Comparison of ENCODE assay signal across 1 cellular context in the genomic region with DNA sequence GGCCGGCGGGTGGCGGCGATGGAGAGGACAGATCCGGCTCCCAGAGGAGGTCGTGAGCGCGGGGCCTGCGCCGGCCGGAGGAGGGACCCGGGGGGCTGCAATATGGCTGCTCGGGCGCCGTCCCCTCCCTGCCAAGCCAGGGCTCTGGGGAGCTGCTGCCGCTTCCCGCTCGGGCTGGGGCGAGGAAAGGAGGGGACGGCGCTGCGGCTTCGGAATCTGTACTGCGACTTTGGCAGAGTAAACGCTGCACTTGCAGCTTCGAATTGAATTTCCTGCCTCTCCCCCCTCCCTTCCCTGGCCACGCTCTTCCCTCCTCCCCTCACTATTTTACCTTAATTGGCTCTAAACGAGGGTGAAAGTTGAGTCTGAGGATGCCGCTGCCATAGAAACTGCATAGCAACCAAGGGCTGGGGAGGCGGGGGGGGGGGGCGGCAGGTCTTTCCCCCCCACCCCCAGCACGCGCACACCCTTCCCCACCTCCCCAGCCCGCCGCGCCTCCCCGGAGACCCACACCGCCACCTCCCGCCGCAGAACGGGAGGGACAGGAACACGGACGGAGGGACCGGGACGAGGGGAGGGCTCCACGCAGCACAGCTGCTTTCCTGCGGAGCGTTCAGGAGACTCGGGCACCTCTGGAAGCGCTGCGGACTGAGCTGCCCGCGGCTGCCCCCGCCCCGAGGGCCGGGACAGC.
TF ChIP-seq lines count a peak whose summit lies in the region.

No MANE protein-coding gene starts in this region.

TF ChIP-seq in GM23338, 12 proteins besides CTCF, POLR2A, EP300 and RAD21 (continued from another document):
- TF ChIP-seq, protein P1, sequence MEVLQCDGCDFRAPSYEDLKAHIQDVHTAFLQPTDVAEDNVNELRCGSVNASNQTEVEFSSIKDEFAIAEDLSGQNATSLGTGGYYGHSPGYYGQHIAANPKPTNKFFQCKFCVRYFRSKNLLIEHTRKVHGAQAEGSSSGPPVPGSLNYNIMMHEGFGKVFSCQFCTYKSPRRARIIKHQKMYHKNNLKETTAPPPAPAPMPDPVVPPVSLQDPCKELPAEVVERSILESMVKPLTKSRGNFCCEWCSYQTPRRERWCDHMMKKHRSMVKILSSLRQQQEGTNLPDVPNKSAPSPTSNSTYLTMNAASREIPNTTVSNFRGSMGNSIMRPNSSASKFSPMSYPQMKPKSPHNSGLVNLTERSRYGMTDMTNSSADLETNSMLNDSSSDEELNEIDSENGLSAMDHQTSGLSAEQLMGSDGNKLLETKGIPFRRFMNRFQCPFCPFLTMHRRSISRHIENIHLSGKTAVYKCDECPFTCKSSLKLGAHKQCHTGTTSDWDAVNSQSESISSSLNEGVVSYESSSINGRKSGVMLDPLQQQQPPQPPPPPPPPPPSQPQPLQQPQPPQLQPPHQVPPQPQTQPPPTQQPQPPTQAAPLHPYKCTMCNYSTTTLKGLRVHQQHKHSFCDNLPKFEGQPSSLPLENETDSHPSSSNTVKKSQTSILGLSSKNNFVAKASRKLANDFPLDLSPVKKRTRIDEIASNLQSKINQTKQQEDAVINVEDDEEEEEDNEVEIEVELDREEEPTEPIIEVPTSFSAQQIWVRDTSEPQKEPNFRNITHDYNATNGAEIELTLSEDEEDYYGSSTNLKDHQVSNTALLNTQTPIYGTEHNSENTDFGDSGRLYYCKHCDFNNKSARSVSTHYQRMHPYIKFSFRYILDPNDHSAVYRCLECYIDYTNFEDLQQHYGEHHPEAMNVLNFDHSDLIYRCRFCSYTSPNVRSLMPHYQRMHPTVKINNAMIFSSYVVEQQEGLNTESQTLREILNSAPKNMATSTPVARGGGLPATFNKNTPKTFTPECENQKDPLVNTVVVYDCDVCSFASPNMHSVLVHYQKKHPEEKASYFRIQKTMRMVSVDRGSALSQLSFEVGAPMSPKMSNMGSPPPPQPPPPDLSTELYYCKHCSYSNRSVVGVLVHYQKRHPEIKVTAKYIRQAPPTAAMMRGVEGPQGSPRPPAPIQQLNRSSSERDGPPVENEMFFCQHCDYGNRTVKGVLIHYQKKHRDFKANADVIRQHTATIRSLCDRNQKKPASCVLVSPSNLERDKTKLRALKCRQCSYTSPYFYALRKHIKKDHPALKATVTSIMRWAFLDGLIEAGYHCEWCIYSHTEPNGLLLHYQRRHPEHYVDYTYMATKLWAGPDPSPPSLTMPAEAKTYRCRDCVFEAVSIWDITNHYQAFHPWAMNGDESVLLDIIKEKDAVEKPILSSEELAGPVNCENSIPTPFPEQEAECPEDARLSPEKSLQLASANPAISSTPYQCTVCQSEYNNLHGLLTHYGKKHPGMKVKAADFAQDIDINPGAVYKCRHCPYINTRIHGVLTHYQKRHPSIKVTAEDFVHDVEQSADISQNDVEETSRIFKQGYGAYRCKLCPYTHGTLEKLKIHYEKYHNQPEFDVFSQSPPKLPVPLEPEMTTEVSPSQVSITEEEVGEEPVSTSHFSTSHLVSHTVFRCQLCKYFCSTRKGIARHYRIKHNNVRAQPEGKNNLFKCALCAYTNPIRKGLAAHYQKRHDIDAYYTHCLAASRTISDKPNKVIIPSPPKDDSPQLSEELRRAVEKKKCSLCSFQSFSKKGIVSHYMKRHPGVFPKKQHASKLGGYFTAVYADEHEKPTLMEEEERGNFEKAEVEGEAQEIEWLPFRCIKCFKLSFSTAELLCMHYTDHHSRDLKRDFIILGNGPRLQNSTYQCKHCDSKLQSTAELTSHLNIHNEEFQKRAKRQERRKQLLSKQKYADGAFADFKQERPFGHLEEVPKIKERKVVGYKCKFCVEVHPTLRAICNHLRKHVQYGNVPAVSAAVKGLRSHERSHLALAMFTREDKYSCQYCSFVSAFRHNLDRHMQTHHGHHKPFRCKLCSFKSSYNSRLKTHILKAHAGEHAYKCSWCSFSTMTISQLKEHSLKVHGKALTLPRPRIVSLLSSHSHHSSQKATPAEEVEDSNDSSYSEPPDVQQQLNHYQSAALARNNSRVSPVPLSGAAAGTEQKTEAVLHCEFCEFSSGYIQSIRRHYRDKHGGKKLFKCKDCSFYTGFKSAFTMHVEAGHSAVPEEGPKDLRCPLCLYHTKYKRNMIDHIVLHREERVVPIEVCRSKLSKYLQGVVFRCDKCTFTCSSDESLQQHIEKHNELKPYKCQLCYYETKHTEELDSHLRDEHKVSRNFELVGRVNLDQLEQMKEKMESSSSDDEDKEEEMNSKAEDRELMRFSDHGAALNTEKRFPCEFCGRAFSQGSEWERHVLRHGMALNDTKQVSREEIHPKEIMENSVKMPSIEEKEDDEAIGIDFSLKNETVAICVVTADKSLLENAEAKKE (CRISPR knock-in tag; IDR thresholded peaks at IDR 0.05), result no peak
- TF ChIP-seq, protein P2, sequence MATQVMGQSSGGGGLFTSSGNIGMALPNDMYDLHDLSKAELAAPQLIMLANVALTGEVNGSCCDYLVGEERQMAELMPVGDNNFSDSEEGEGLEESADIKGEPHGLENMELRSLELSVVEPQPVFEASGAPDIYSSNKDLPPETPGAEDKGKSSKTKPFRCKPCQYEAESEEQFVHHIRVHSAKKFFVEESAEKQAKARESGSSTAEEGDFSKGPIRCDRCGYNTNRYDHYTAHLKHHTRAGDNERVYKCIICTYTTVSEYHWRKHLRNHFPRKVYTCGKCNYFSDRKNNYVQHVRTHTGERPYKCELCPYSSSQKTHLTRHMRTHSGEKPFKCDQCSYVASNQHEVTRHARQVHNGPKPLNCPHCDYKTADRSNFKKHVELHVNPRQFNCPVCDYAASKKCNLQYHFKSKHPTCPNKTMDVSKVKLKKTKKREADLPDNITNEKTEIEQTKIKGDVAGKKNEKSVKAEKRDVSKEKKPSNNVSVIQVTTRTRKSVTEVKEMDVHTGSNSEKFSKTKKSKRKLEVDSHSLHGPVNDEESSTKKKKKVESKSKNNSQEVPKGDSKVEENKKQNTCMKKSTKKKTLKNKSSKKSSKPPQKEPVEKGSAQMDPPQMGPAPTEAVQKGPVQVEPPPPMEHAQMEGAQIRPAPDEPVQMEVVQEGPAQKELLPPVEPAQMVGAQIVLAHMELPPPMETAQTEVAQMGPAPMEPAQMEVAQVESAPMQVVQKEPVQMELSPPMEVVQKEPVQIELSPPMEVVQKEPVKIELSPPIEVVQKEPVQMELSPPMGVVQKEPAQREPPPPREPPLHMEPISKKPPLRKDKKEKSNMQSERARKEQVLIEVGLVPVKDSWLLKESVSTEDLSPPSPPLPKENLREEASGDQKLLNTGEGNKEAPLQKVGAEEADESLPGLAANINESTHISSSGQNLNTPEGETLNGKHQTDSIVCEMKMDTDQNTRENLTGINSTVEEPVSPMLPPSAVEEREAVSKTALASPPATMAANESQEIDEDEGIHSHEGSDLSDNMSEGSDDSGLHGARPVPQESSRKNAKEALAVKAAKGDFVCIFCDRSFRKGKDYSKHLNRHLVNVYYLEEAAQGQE (IDR thresholded peaks at IDR 0.05; ENCODE audit: unreplicated experiment), result no peak
- no peak for TF ChIP-seq JUNB (IDR thresholded peaks at IDR 0.05; ENCODE audit: unreplicated experiment)
- TF ChIP-seq EZH2 (IDR thresholded peaks at IDR 0.05; ENCODE audit: low read depth, unreplicated experiment), result no peak
- no peak for TF ChIP-seq CREB1 (CRISPR knock-in tag; IDR thresholded peaks at IDR 0.05; ENCODE audit: low read depth)
- TF ChIP-seq ZNF114 (CRISPR knock-in tag; IDR thresholded peaks at IDR 0.05), result no peak
- TF ChIP-seq ZNF331 (CRISPR knock-in tag; IDR thresholded peaks at IDR 0.05; ENCODE audit: low read depth), result no peak
